In the genomic region with DNA sequence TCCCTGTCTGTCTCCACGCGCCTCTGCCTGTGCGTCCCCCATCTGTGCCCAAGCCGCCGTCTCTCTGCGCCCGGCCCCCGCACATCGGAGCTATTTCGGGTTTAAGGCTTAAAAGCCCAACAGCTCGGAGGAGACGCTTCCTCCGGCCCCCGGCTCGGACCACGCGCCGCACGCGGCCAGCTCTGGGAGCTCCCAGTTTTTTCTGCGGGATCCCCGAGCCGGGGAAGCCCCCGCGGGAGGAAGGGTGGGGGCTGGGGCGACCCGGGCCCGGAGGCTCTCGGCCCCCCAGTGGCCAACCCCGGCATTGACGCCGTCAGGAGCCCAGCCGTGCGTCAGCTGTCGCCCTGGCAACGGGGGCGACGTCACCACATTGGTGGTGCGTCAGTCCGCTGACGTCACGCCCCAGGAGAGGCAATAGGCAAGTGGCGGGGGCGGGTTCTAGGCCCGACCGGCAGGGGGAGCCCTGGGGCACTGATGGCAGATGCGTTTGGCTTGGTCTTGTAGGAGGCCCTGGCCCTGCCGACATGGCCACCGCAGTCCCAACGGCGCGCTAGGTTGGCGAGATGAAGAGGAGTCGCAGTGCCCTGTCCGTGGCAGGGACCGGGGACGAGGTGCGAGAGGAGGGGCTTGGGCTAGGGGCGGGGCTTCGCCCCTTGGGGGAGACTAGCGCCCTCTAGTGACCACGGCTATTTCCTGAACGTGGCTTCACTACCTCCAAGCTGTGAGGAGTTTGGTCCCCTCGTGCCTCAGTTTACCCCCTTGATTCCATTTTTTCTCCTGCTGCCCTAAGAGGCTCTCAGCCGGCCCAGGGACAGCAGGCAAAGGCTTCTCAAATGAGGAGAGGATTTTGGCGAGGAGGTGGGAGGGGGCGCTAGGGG, we compare ENCODE assay signal across 8 cellular contexts. TPM values are rescaled to one million over a fixed set of nuclear protein-coding genes. Genes with fewer than 3 reads are reported as not detected.
A peak's percentile ranks its signal among the peaks of the same experiment; 100 is the strongest.
DNase-seq lines count a peak whose midpoint lies in the region; ATAC-seq and TF ChIP-seq lines count a peak whose summit lies in the region.

No MANE protein-coding gene starts in this region.

- TF ChIP-seq CTCF in lower lobe of right lung (IDR thresholded peaks at IDR 0.05) = peak; percentile 91

- peak overlapping the region; percentile 61 for H3K27ac ChIP-seq in lower lobe of right lung

- intact Hi-C loops in lower lobe of right lung (cut with DNase I) = no loop called here

- peaks cover 49% of the 10 kb centered on the region for H3K27me3 ChIP-seq in lower lobe of right lung (ENCODE audit: low read depth)

- H3K36me3 ChIP-seq in lower lobe of right lung = no peaks in the 10 kb centered on the region

- peaks cover 44% of the 10 kb centered on the region for H3K4me1 ChIP-seq in lower lobe of right lung

- DNase-seq in AG08395 (ENCODE audit: low spot score) (peak; percentile 95), NCI-H748 (lab: John Stamatoyannopoulos, UW; ENCODE audit: unreplicated experiment) (peak; percentile 93), dermis microvascular lymphatic vessel endothelial cell (ENCODE audit: low read depth in 2 of 2) (peak; percentile 58 to 82), lower lobe of right lung (peak; percentile 91)
- peak; percentile 89 to 96 for DNase-seq in activated CD4-positive, alpha-beta T cell treated with anti-CD3 and anti-CD28 coated beads, Interleukin-2, amount 50 U/mL, for 24 hours (ENCODE audit: low read depth in 1 of 2, low spot score in 1 of 2)
- peak; percentile 79 to 92 (median 85) for DNase-seq in stimulated activated CD4-positive, alpha-beta T cell treated with anti-CD3 and anti-CD28 coated beads, TNF-alpha, amount 100 ng/mL, for 1 hour (ENCODE audit: low read depth in 3 of 3, low spot score in 1 of 3)

- ATAC-seq in GM18861 (IDR thresholded peaks at IDR 0.05; ENCODE audit: unreplicated experiment) = peak; percentile 44
- ATAC-seq in HG03342 (IDR thresholded peaks at IDR 0.05; ENCODE audit: unreplicated experiment) = peak; percentile 46
- peak; percentile 84 to 94 for ATAC-seq in lower lobe of right lung

- peak overlapping the region; percentile 56 for H3K4me3 ChIP-seq in lower lobe of right lung

- no peaks in the 10 kb centered on the region for H3K9me3 ChIP-seq in lower lobe of right lung

RNA-seq across cellular contexts. Expression of a gene that starts 3.7 kb away (rescaled TPM):
- total RNA-seq in dermis microvascular lymphatic vessel endothelial cell = 1.3 and 3.7 TPM in 2 replicates
- 35.9 TPM for total RNA-seq in lower lobe of right lung

RNA-seq across cellular contexts. Expression of a gene that starts 13.3 kb away (rescaled TPM):
- 219 and 250 TPM in 2 replicates for total RNA-seq in dermis microvascular lymphatic vessel endothelial cell
- 154 TPM for total RNA-seq in lower lobe of right lung

RNA-seq across cellular contexts. Expression of a gene that starts 36.2 kb away (rescaled TPM):
- total RNA-seq in dermis microvascular lymphatic vessel endothelial cell (57.0 and 66.2 TPM in 2 replicates), lower lobe of right lung (164 TPM)

Comparison
In these comparisons a context has a peak if more than half of its experiments do, and no peak if none do; other contexts are left out.
1. Peak in every context shown above with its lines: DNase-seq, ATAC-seq, H3K4me3 ChIP-seq and H3K27ac ChIP-seq.